In the genomic region with DNA sequence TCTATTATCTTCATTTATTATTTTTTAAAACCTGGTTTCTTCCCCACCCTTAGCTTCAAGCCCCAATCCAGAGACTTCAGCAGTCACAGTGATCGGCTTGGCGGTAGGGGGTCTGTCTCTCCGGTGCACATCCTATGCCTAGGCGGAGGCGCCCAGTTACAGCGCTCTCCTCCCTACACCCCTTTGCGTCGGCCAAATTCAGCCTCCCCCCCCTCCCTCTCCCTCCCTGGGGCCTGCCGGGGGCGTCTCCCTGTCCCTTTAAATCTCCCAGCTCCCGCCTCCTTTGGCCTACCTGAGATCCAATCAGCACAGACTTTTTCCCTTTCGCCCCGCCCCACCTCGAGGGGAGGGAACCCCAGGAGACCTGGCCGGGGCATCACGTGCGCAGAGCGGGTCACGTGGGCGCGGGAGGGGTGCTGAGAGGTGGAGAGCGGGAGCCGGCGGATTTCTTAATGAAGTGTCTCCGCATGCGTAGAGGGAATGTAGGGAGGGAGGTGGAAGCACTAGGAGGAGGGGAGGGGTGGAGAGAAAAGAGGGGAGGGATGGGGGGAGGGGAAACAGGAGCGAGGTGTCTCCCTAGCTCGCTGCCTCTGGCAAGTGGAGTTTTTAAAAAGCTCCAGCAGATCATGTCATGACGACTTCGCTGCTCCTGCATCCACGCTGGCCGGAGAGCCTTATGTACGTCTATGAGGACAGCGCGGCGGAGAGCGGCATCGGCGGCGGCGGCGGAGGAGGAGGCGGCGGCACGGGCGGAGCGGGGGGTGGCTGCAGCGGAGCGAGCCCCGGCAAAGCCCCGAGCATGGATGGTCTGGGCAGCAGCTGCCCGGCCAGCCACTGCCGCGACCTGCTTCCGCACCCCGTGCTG, we compare ENCODE assay signal across 8 cellular contexts. TPM values are rescaled to one million over a fixed set of nuclear protein-coding genes. Genes with fewer than 3 reads are reported as not detected.
DNase-seq lines count a peak whose midpoint lies in the region; ATAC-seq and TF ChIP-seq lines count a peak whose summit lies in the region.

A gene with protein sequence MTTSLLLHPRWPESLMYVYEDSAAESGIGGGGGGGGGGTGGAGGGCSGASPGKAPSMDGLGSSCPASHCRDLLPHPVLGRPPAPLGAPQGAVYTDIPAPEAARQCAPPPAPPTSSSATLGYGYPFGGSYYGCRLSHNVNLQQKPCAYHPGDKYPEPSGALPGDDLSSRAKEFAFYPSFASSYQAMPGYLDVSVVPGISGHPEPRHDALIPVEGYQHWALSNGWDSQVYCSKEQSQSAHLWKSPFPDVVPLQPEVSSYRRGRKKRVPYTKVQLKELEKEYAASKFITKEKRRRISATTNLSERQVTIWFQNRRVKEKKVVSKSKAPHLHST (plus strand): TSS at position 556 of the 865 bp plus-strand sequence. CDS start 76 bp downstream, at position 632.

- H3K4me1 ChIP-seq in HUES6 (ENCODE audit: control insufficient read depth, insufficient read depth, low read length) (no peaks in the 10 kb centered on the region), RWPE2 (ENCODE audit: insufficient read depth, poor library complexity, severe bottlenecking) (no peaks in the 10 kb centered on the region), esophagus muscularis mucosa (peaks cover 12 to 33% (median 30%) of the 10 kb centered on the region in 4 donors), gastrocnemius medialis (peaks cover 0 to 8% of the 10 kb centered on the region in 2 donors)

- H3K4me3 Mint-ChIP-seq in CD4-positive, alpha-beta T cell = no peak within 1 kb of the TSS
- H3K4me3 Mint-ChIP-seq in chondrocyte (ENCODE audit: unreplicated experiment) = no peak within 1 kb of the TSS

- TF ChIP-seq POLR2A in esophagus muscularis mucosa (IDR thresholded peaks at IDR 0.05; ENCODE audit: low read depth) = no peak
- no peak for TF ChIP-seq POLR2A in gastrocnemius medialis (IDR thresholded peaks at IDR 0.05)

- H3K27me3 ChIP-seq in CD4-positive, alpha-beta T cell (ENCODE audit: control insufficient read depth, insufficient read depth, low read length) = peaks cover 98% of the 10 kb centered on the region
- H3K27me3 ChIP-seq in HUES6 (ENCODE audit: control insufficient read depth, insufficient read depth, low read length) (peaks cover 100% of the 10 kb centered on the region), RWPE2 (ENCODE audit: insufficient read depth, poor library complexity, severe bottlenecking) (peaks cover 71% of the 10 kb centered on the region), esophagus muscularis mucosa (peaks cover 18 to 100% (median 91%) of the 10 kb centered on the region in 4 donors), gastrocnemius medialis (peaks cover 94 to 98% (median 97%) of the 10 kb centered on the region in 3 donors)

- no peak for TF ChIP-seq EP300 in esophagus muscularis mucosa (IDR thresholded peaks at IDR 0.05)

- H3K27ac ChIP-seq in CD4-positive, alpha-beta T cell (ENCODE audit: low read depth, low read length) = no peak within 1 kb of the TSS
- H3K27ac ChIP-seq in HUES6 (ENCODE audit: low read depth, low read length) (no peak within 1 kb of the TSS), RWPE2 (ENCODE audit: poor library complexity, severe bottlenecking) (peak within 1 kb of the TSS; percentile 25), esophagus muscularis mucosa (replicated peaks in 1 of 4) (no peak within 1 kb of the TSS), gastrocnemius medialis (no peak within 1 kb of the TSS)

- H3K36me3 ChIP-seq in HUES6 (ENCODE audit: control insufficient read depth, insufficient read depth, low read length) (no peaks in the 10 kb centered on the region), RWPE2 (ENCODE audit: low read depth) (no peaks in the 10 kb centered on the region), esophagus muscularis mucosa (no peaks in the 10 kb centered on the region), gastrocnemius medialis (no peaks in the 10 kb centered on the region)

- no peaks in the 10 kb centered on the region for H3K9me3 Mint-ChIP-seq in CD4-positive, alpha-beta T cell
- no peaks in the 10 kb centered on the region for H3K9me3 Mint-ChIP-seq in chondrocyte (ENCODE audit: low read depth)

- H3K4me3 ChIP-seq in HUES6 (ENCODE audit: low read depth, low read length) (peak within 1 kb of the TSS; percentile 41; the same call in 1 of the 2 replicates), RWPE2 (ENCODE audit: severe bottlenecking) (peak within 1 kb of the TSS; percentile 43), esophagus muscularis mucosa (peak within 1 kb of the TSS; percentile 1 to 20 (median 16)), gastrocnemius medialis (peak within 1 kb of the TSS; percentile 31 to 48 (median 45))

- TF ChIP-seq CTCF in CD4-positive, alpha-beta T cell (IDR thresholded peaks at IDR 0.05) = no peak
- TF ChIP-seq CTCF in RWPE2 (IDR thresholded peaks at IDR 0.05; ENCODE audit: poor library complexity, severe bottlenecking) = no peak
- no peak for TF ChIP-seq CTCF in esophagus muscularis mucosa (IDR thresholded peaks at IDR 0.05)
- TF ChIP-seq CTCF in gastrocnemius medialis (IDR thresholded peaks at IDR 0.05 in 4 of 5, conservative IDR thresholded peaks at IDR 0.05 in 1 of 5) = no peak
- TF ChIP-seq CTCF in chondrocyte (IDR thresholded peaks at IDR 0.05) = no peak

- intact Hi-C loops in CD4-positive, alpha-beta T cell (cut with DNase I, micrococcal nuclease) = no loop called here
- intact Hi-C loops in esophagus muscularis mucosa (cut with DNase I) (no loop called here), gastrocnemius medialis (cut with DNase I; ENCODE audit: low total_unique reads) (no loop called here)

- DNase-seq in CD4-positive, alpha-beta T cell = peak in 1 of 10 experiments; percentile 16
- DNase-seq in RWPE2 (ENCODE audit: low spot score) = peak; percentile 98
- DNase-seq in esophagus muscularis mucosa (ENCODE audit: extremely low spot score) = no peak
- DNase-seq in gastrocnemius medialis = peak; percentile 64 to 92
- no peak for DNase-seq in NK-92 treated with Interleukin-12 subunit alpha and Interleukin-12 subunit beta, amount 100 ng/mL, for 24 hours (lab: John Stamatoyannopoulos, UW)
- DNase-seq in NOMO-1 (lab: John Stamatoyannopoulos, UW; ENCODE audit: unreplicated experiment in 2 of 2) = no peak
- no peak for DNase-seq in chondrocyte (ENCODE audit: low spot score)

- no peak within 1 kb of the TSS for H3K27ac Mint-ChIP-seq in CD4-positive, alpha-beta T cell
- H3K27ac Mint-ChIP-seq in chondrocyte (ENCODE audit: unreplicated experiment) = no peak within 1 kb of the TSS

- ATAC-seq in CD4-positive, alpha-beta T cell (ENCODE audit: poor library complexity) = peak; percentile 46
- ATAC-seq in RWPE2 (ENCODE audit: low read depth) (peak; percentile 79), gastrocnemius medialis (peak; percentile 84 to 91)

- POLR2A ChIA-PET in CD4-positive, alpha-beta T cell (lab: Charles Lee) = interaction anchor here (1.3 kb wide), 1 partner anchor 10 kb away, joined by 3 read pairs; no protein-coding TSS in a partner anchor

- no peak within 1 kb of the TSS for H3K9ac ChIP-seq in HUES6 (ENCODE audit: low read length)

- H3K36me3 Mint-ChIP-seq in CD4-positive, alpha-beta T cell (ENCODE audit: low read depth) = no peaks in the 10 kb centered on the region
- H3K36me3 Mint-ChIP-seq in chondrocyte (ENCODE audit: low read depth) = no peaks in the 10 kb centered on the region

- no peaks in the 10 kb centered on the region for H3K9me3 ChIP-seq in CD4-positive, alpha-beta T cell (ENCODE audit: control insufficient read depth, low read length)
- no peaks in the 10 kb centered on the region for H3K9me3 ChIP-seq in HUES6 (ENCODE audit: control insufficient read depth, insufficient read depth, low read depth, low read length)
- no peaks in the 10 kb centered on the region for H3K9me3 ChIP-seq in RWPE2 (ENCODE audit: severe bottlenecking)
- H3K9me3 ChIP-seq in esophagus muscularis mucosa = no peaks in the 10 kb centered on the region
- no peaks in the 10 kb centered on the region for H3K9me3 ChIP-seq in gastrocnemius medialis

- H3K4me1 Mint-ChIP-seq in CD4-positive, alpha-beta T cell (ENCODE audit: low read depth) = peaks cover 35% of the 10 kb centered on the region
- H3K4me1 Mint-ChIP-seq in chondrocyte (ENCODE audit: low read depth) = peaks cover 6% of the 10 kb centered on the region

- WGBS in esophagus muscularis mucosa = 4% methylated on average over 43 of the region's 56 CpGs

- in situ Hi-C loops in gastrocnemius medialis (cut with MboI; ENCODE audit: low sequenced_read_pairs in 4 of 4) = no loop called here

- CTCF ChIA-PET in CD4-positive, alpha-beta T cell (lab: Charles Lee) = no interaction called here

- peaks cover 90% of the 10 kb centered on the region for H3K27me3 Mint-ChIP-seq in CD4-positive, alpha-beta T cell
- peaks cover 85% of the 10 kb centered on the region for H3K27me3 Mint-ChIP-seq in chondrocyte (ENCODE audit: low read depth)

RNA-seq across cellular contexts. Expression of the gene that starts here (rescaled TPM):
- not detected for total RNA-seq in CD4-positive, alpha-beta T cell
- total RNA-seq in esophagus muscularis mucosa = not detected
- total RNA-seq in gastrocnemius medialis = under 1 TPM in 2 of 4 donors, not detected in 2; 0.10 to 0.33 TPM
- total RNA-seq in chondrocyte = not detected in 3 replicates

Comparison
In these comparisons a context has a peak if more than half of its experiments do, and no peak if none do; other contexts are left out.
1. Peak in ATAC-seq in CD4-positive, alpha-beta T cell; RNA of the gene not detected or under 1 TPM.
2. Peak in DNase-seq, ATAC-seq and H3K4me3 ChIP-seq in gastrocnemius medialis; RNA of the gene not detected or under 1 TPM.